In the genomic region with DNA sequence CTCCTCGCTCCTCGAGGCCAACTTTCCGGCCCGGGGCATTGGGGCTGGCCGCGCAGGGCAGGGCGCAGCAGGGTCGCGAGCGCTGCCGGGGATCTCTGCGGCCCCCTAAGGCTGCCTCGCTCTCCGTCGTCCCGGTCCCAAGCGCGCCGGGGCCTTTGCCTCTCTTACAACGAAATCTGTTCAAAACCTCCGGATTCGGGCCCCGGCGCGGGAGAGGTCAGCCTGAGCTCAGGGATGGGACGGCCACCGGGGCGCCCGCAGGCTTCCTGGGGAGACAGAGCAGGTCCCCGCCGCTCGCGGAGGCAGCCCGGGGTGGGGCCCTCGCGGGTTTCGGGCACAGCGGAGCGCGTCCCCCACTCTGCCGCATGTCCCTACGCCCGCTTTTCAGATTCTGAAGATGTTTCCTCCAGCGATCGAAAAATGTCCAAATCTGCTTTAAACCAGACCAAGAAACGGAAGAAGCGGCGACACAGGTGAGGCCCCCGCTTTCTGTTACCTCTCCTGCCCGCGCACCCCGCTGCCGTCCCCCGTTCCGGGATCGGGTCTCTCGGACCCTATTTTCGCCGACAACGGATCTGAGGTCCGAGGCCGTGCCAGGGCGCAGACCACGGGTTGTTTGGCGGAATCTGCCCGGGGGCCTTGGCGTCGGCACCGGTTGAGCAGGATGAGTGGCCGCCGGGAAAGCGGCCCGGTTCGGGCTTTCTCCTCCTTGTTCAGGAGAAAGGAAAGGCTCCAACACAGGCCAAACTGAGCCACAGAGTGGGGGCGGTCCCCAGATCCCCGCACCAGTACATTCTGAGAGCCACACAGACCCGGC, we compare ENCODE assay signal across 11 cellular contexts. TPM values are rescaled to one million over a fixed set of nuclear protein-coding genes. Genes with fewer than 3 reads are reported as not detected.
A peak's percentile ranks its signal among the peaks of the same experiment; 100 is the strongest.
DNase-seq lines count a peak whose midpoint lies in the region; ATAC-seq and TF ChIP-seq lines count a peak whose summit lies in the region.
"Had no signal": no experiment of that assay in that cellular context is flagged by ENCODE, and none has a peak within 500 bp of the region (broad histone marks: within the 10 kb centered on the region; RNA-seq: fewer than 3 reads in every experiment).

No MANE protein-coding gene starts in this region.

- H3K9me3 Mint-ChIP-seq in activated naive CD8-positive, alpha-beta T cell treated with anti-CD3 and anti-CD28 coated beads for 36 hours, result no peaks in the 10 kb centered on the region
- H3K9me3 Mint-ChIP-seq in stimulated activated naive B cell treated with anti-CD40 and anti-IgM and Interleukin-4, amounts not matched to agents 10 μg/mL and 1 μg/mL and 100 μg/mL, for 72 hours, result no peaks in the 10 kb centered on the region
- no peaks in the 10 kb centered on the region for H3K9me3 Mint-ChIP-seq in HFFc6

- TF ChIP-seq POLR2A in testis (IDR thresholded peaks at IDR 0.05), result no peak

- TF ChIP-seq CTCF in HFFc6 (IDR thresholded peaks at IDR 0.05), result no peak
- no peak for TF ChIP-seq CTCF in testis (IDR thresholded peaks at IDR 0.05)

- H3K4me1 ChIP-seq in iPS-20b (ENCODE audit: insufficient read depth, low read length), result peaks cover 7% of the 10 kb centered on the region
- H3K4me1 ChIP-seq in testis, result peaks cover 12% of the 10 kb centered on the region

- no peaks in the 10 kb centered on the region for H3K9me3 ChIP-seq in iPS-20b (ENCODE audit: insufficient read depth, low read depth, low read length)
- H3K9me3 ChIP-seq in testis, result no peaks in the 10 kb centered on the region

- H3K27me3 ChIP-seq in iPS-20b (ENCODE audit: insufficient read depth, low read length), result peaks cover 98% of the 10 kb centered on the region
- H3K27me3 ChIP-seq in testis, result peaks cover 3% of the 10 kb centered on the region

- H3K4me1 Mint-ChIP-seq in activated naive CD8-positive, alpha-beta T cell treated with anti-CD3 and anti-CD28 coated beads for 36 hours, result peaks cover 9% of the 10 kb centered on the region
- peaks cover 23 to 35% of the 10 kb centered on the region in 2 donors for H3K4me1 Mint-ChIP-seq in stimulated activated naive B cell treated with anti-CD40 and anti-IgM and Interleukin-4, amounts not matched to agents 10 μg/mL and 1 μg/mL and 100 μg/mL, for 72 hours
- no peaks in the 10 kb centered on the region for H3K4me1 Mint-ChIP-seq in HFFc6 (ENCODE audit: low read depth)

- H3K27ac ChIP-seq in iPS-20b (ENCODE audit: low read length), result no peak overlapping the region
- no peak overlapping the region for H3K27ac ChIP-seq in testis
- H3K27ac ChIP-seq: 22Rv1 had no signal

- ATAC-seq in stimulated activated naive B cell treated with anti-CD40 and anti-IgM and Interleukin-4, amounts not matched to agents 10 μg/mL and 1 μg/mL and 100 μg/mL, for 72 hours (replicated peaks), result peak in 1 of 2 donors; percentile 19

- H3K4me3 Mint-ChIP-seq in activated naive CD8-positive, alpha-beta T cell treated with anti-CD3 and anti-CD28 coated beads for 36 hours, result peak overlapping the region; percentile 40
- peak overlapping the region; percentile 78 to 83 for H3K4me3 Mint-ChIP-seq in stimulated activated naive B cell treated with anti-CD40 and anti-IgM and Interleukin-4, amounts not matched to agents 10 μg/mL and 1 μg/mL and 100 μg/mL, for 72 hours
- no peak overlapping the region for H3K4me3 Mint-ChIP-seq in HFFc6

- H3K36me3 ChIP-seq in iPS-20b (ENCODE audit: insufficient read depth, low read depth, low read length), result no peaks in the 10 kb centered on the region
- no peaks in the 10 kb centered on the region for H3K36me3 ChIP-seq in testis (ENCODE audit: low read depth, missing control alignments)

- H3K27me3 Mint-ChIP-seq in activated naive CD8-positive, alpha-beta T cell treated with anti-CD3 and anti-CD28 coated beads for 36 hours, result peaks cover 94% of the 10 kb centered on the region
- peaks cover 82 to 93% of the 10 kb centered on the region in 2 donors for H3K27me3 Mint-ChIP-seq in stimulated activated naive B cell treated with anti-CD40 and anti-IgM and Interleukin-4, amounts not matched to agents 10 μg/mL and 1 μg/mL and 100 μg/mL, for 72 hours
- peaks cover 65% of the 10 kb centered on the region for H3K27me3 Mint-ChIP-seq in HFFc6 (ENCODE audit: insufficient read depth)

- DNase-seq in DMS 273 (lab: John Stamatoyannopoulos, UW; ENCODE audit: unreplicated experiment) (peak; percentile 31), DMS 273 treated with DMSO at 0.1 percent for 48 hours (lab: John Stamatoyannopoulos, UW) (no peak), HFFc6 (no peak), SKM-1 treated with dmso at 0.1 percent for 144 hours (lab: John Stamatoyannopoulos, UW; ENCODE audit: unreplicated experiment) (no peak), testis (no peak)
- no peak for DNase-seq in activated naive CD8-positive, alpha-beta T cell treated with anti-CD3 and anti-CD28 coated beads for 36 hours
- DNase-seq in stimulated activated naive B cell treated with anti-CD40 and anti-IgM and Interleukin-4, amounts not matched to agents 10 μg/mL and 1 μg/mL and 100 μg/mL, for 72 hours, result no peak

- H3K9ac ChIP-seq in iPS-20b (ENCODE audit: low read depth, low read length), result no peak overlapping the region

- WGBS in testis, 2 donors, result 4 to 6% methylated on average over 43 to 69 of the region's 77 CpGs

- no peaks in the 10 kb centered on the region for H3K36me3 Mint-ChIP-seq in activated naive CD8-positive, alpha-beta T cell treated with anti-CD3 and anti-CD28 coated beads for 36 hours
- H3K36me3 Mint-ChIP-seq in stimulated activated naive B cell treated with anti-CD40 and anti-IgM and Interleukin-4, amounts not matched to agents 10 μg/mL and 1 μg/mL and 100 μg/mL, for 72 hours, result no peaks in the 10 kb centered on the region
- H3K36me3 Mint-ChIP-seq in HFFc6 (ENCODE audit: low read depth), result no peaks in the 10 kb centered on the region

- intact Hi-C loops in testis (cut with DNase I; ENCODE audit: low total_unique reads), result no loop called here

- H3K4me3 ChIP-seq in iPS-20b (ENCODE audit: low read length), result peak overlapping the region; percentile 47; the same call in 1 of the 2 replicates
- peak overlapping the region in 1 of 2 donors; percentile 6 for H3K4me3 ChIP-seq in testis

- no peak overlapping the region for H3K27ac Mint-ChIP-seq in activated naive CD8-positive, alpha-beta T cell treated with anti-CD3 and anti-CD28 coated beads for 36 hours
- H3K27ac Mint-ChIP-seq in stimulated activated naive B cell treated with anti-CD40 and anti-IgM and Interleukin-4, amounts not matched to agents 10 μg/mL and 1 μg/mL and 100 μg/mL, for 72 hours, result peak overlapping the region; percentile 75
- no peak overlapping the region for H3K27ac Mint-ChIP-seq in HFFc6

RNA-seq across cellular contexts. Expression of a gene that starts 1.8 kb away (rescaled TPM):
- total RNA-seq in activated naive CD8-positive, alpha-beta T cell treated with anti-CD3 and anti-CD28 coated beads for 36 hours, result not detected
- total RNA-seq in HFFc6 (2021; fragmentation: NEBNext Ultra II Directional; extraction: Animal tissue kit (Norgen Biotek cat#: 25700)), result not detected
- total RNA-seq in testis, result under 1 TPM; 0.16 to 0.37 TPM
- 0.55 TPM for polyA plus RNA-seq in testis (ENCODE audit: insufficient read depth, low read depth, low replicate concordance)
- total RNA-seq: frontal cortex, LHCN-M2 had no signal
